In the genomic region with DNA sequence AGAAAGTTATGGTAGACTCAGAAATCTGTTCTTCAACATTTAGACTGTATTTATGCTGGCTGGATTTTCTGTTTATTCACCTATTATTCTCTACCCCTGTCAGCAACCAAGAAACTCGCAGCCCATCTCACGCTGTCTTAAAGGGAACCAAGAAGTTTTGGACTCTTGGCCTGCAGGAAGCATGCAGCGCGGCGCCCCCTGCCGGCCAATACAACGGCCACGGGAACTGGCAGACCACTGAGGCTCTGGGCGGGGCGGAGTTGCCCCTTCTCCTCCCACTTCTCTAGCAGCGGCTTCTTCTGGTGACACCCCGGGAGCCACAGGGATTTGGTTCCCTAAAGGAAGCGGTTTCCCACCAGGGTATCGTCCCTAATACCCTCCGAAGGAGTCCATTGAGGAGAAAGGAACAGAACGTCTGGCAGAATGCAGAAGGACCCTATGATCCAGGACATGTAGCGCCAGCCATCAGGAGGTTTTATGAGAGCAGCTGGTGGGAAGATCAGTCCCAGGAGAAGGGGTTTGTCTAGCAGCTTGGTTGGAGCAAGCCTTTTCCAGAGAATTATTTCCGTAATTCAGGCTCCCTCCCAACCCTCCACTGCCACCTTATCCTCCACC, we compare ENCODE assay signal across 9 cellular contexts. TPM values are rescaled to one million over a fixed set of nuclear protein-coding genes. Genes with fewer than 3 reads are reported as not detected.
A peak's percentile ranks its signal among the peaks of the same experiment; 100 is the strongest.
DNase-seq lines count a peak whose midpoint lies in the region; ATAC-seq and TF ChIP-seq lines count a peak whose summit lies in the region.
"Had no signal": no experiment of that assay in that cellular context is flagged by ENCODE, and none has a peak within 500 bp of the region (broad histone marks: within the 10 kb centered on the region; RNA-seq: fewer than 3 reads in every experiment).

No MANE protein-coding gene starts in this region.

- no peak overlapping the region for H3K27ac ChIP-seq in VCaP

- ATAC-seq in Right ventricle myocardium superior (ENCODE audit: poor library complexity) (no peak), Right ventricle myocardium inferior (no peak), GM18519 (IDR thresholded peaks at IDR 0.05; ENCODE audit: low FRiP score, unreplicated experiment) (no peak), HG03039 (IDR thresholded peaks at IDR 0.05; ENCODE audit: unreplicated experiment) (no peak)
- ATAC-seq: activated naive CD4-positive, alpha-beta T cell treated with anti-CD3 and anti-CD28 coated beads, Interleukin-2, amount 50 U/mL, for 72 hours had no signal

- intact Hi-C loops in Right ventricle myocardium superior (cut with DNase I) = no loop called here
- intact Hi-C loops in Right ventricle myocardium inferior (cut with DNase I) = no loop called here

- no peak overlapping the region for H3K4me3 ChIP-seq in fibroblast of villous mesenchyme (ENCODE audit: low read depth, low read length)

- DNase-seq in Right ventricle myocardium superior = peak; percentile 61
- DNase-seq in Right ventricle myocardium inferior (ENCODE audit: missing footprints) = no peak
- DNase-seq in fibroblast of villous mesenchyme (ENCODE audit: low read depth) = peak; percentile 15
- peak; percentile 63 for DNase-seq in stimulated activated CD4-positive, alpha-beta T cell treated with anti-CD3 and anti-CD28 coated beads, Interleukin-15, amount 100 ng/mL, for 24 hours
- no peak for DNase-seq in OCI-M2 (lab: John Stamatoyannopoulos, UW; ENCODE audit: unreplicated experiment)

- TF ChIP-seq CTCF in VCaP (conservative IDR thresholded peaks at IDR 0.05) (0 out of 2 replicates have a peak, but pooled peaks have one; percentile 8), fibroblast of villous mesenchyme (IDR thresholded peaks at IDR 0.05; ENCODE audit: insufficient read depth, low read depth, low read length) (peak; percentile 60)

RNA-seq across cellular contexts. Expression of gene RNASE2, which starts 21.0 kb away (rescaled TPM):
- total RNA-seq in Right ventricle myocardium superior = 2.5 TPM
- 2.6 TPM for total RNA-seq in Right ventricle myocardium inferior
- total RNA-seq in fibroblast of villous mesenchyme = not detected in 2 replicates
- total RNA-seq: activated naive CD4-positive, alpha-beta T cell treated with anti-CD3 and anti-CD28 coated beads, Interleukin-2, amount 50 U/mL, for 72 hours had no signal

RNA-seq across cellular contexts. Expression of gene RNASE3, which starts 43.1 kb away (rescaled TPM):
- total RNA-seq in Right ventricle myocardium superior (not detected), Right ventricle myocardium inferior (not detected), fibroblast of villous mesenchyme (not detected in 2 replicates)
- total RNA-seq: activated naive CD4-positive, alpha-beta T cell treated with anti-CD3 and anti-CD28 coated beads, Interleukin-2, amount 50 U/mL, for 72 hours had no signal

RNA-seq across cellular contexts. Expression of gene METTL17, which starts 55.5 kb away (rescaled TPM):
- total RNA-seq in Right ventricle myocardium superior (41.7 TPM), Right ventricle myocardium inferior (44.5 TPM), fibroblast of villous mesenchyme (34.5 and 41.2 TPM in 2 replicates)

Comparison
In these comparisons a context has a peak if more than half of its experiments do, and no peak if none do; other contexts are left out.
1. DNase-seq: peak in Right ventricle myocardium superior (single experiment), fibroblast of villous mesenchyme (single experiment) and stimulated activated CD4-positive, alpha-beta T cell treated with anti-CD3 and anti-CD28 coated beads, Interleukin-15, amount 100 ng/mL, for 24 hours (single experiment); none in Right ventricle myocardium inferior (single experiment) and OCI-M2 (single experiment).